29 cellular contexts compared by ENCODE assay signal in genomic region chr20:4524307-4524706, GRCh38.
"Had no signal": no experiment of that assay in that cellular context is flagged by ENCODE, and none has a peak within 500 bp of the region (broad histone marks: within the 10 kb centered on the region; RNA-seq: fewer than 3 reads in every experiment).

No MANE protein-coding gene starts in this region.

- ATAC-seq: activated T-cell treated with anti-CD3 and anti-CD28 coated beads, Interleukin-2, amount 50 U/mL, for 4 hours; activated T-helper 17 cell treated with anti-CD3 and anti-CD28 coated beads, Interleukin-2, amount 50 U/mL, for 72 hours; body of pancreas; effector memory CD8-positive, alpha-beta T cell; esophagus mucosa; WTC11 had no signal

- H3K9me3 Mint-ChIP-seq: activated CD4-positive, alpha-beta memory T cell treated with anti-CD3 and anti-CD28 coated beads, Interleukin-2, amount 10 ng/mL, durations not matched to agents 7 days and 5 days; activated CD4-positive, alpha-beta T cell treated with anti-CD3 and anti-CD28 coated beads, Interleukin-2, amount 10 ng/mL, durations not matched to agents 7 days and 5 days had no signal

- H3K4me3 ChIP-seq: body of pancreas had no signal

- H3K4me1 ChIP-seq: body of pancreas had no signal

- H3K27ac ChIP-seq: body of pancreas, VCaP had no signal

- DNase-seq: activated CD4-positive, alpha-beta memory T cell treated with anti-CD3 and anti-CD28 coated beads, Interleukin-2, amount 10 ng/mL, durations not matched to agents 7 days and 5 days; activated CD4-positive, alpha-beta T cell treated with anti-CD3 and anti-CD28 coated beads for 1 hour; activated CD4-positive, alpha-beta T cell treated with anti-CD3 and anti-CD28 coated beads for 4 hours; activated CD4-positive, alpha-beta T cell treated with anti-CD3 and anti-CD28 coated beads, Interleukin-2, amount 10 ng/mL, durations not matched to agents 7 days and 5 days; activated CD4-positive, alpha-beta T cell treated with anti-CD3 and anti-CD28 coated beads, Interleukin-2, amount 50 U/mL, for 4 hours; activated CD8-positive, alpha-beta memory T cell treated with anti-CD3 and anti-CD28 coated beads, Interleukin-2, amount 50 U/mL, for 48 hours; activated effector memory CD4-positive, alpha-beta T cell treated with Interleukin-2 at 50 U/mL for 16 hours; activated gamma-delta T cell treated with Interleukin-2 at 50 U/mL for 16 hours; activated naive CD4-positive, alpha-beta T cell treated with anti-CD3 and anti-CD28 coated beads, Interleukin-2, amount 50 U/mL, for 16 hours; activated naive CD4-positive, alpha-beta T cell treated with Interleukin-2 at 50 U/mL for 16 hours; activated T-cell treated with anti-CD3 and anti-CD28 coated beads for 4 hours; activated T-cell treated with anti-CD3 and anti-CD28 coated beads, Interleukin-2, amount 50 U/mL, for 4 hours; amniotic stem cell; anterior cingulate cortex; body of pancreas; caudate nucleus; cortex of kidney; dermis blood vessel endothelial cell; effector CD4-positive, alpha-beta T cell; effector memory CD8-positive, alpha-beta T cell; foreskin fibroblast; head of caudate nucleus; hippocampal formation; T-helper 2 cell had no signal

- H3K9me3 ChIP-seq: body of pancreas had no signal

- H3K36me3 Mint-ChIP-seq: WTC11 had no signal

- H3K4me3 Mint-ChIP-seq: activated CD4-positive, alpha-beta memory T cell treated with anti-CD3 and anti-CD28 coated beads, Interleukin-2, amount 10 ng/mL, durations not matched to agents 7 days and 5 days; activated CD4-positive, alpha-beta T cell treated with anti-CD3 and anti-CD28 coated beads, Interleukin-2, amount 10 ng/mL, durations not matched to agents 7 days and 5 days; activated naive CD8-positive, alpha-beta T cell; activated T-cell treated with anti-CD3 and anti-CD28 coated beads, Interleukin-2, amount 50 U/mL, for 4 hours; activated T-helper 17 cell treated with anti-CD3 and anti-CD28 coated beads, Interleukin-2, amount 50 U/mL, for 72 hours; effector memory CD8-positive, alpha-beta T cell; WTC11 had no signal

- H3K4me1 Mint-ChIP-seq: activated CD4-positive, alpha-beta memory T cell treated with anti-CD3 and anti-CD28 coated beads, Interleukin-2, amount 10 ng/mL, durations not matched to agents 7 days and 5 days; activated CD4-positive, alpha-beta T cell treated with anti-CD3 and anti-CD28 coated beads, Interleukin-2, amount 10 ng/mL, durations not matched to agents 7 days and 5 days; activated T-helper 17 cell treated with anti-CD3 and anti-CD28 coated beads, Interleukin-2, amount 50 U/mL, for 72 hours; WTC11 had no signal

- H3K27me3 ChIP-seq: body of pancreas had no signal

- H3K27ac Mint-ChIP-seq: activated CD4-positive, alpha-beta memory T cell treated with anti-CD3 and anti-CD28 coated beads, Interleukin-2, amount 10 ng/mL, durations not matched to agents 7 days and 5 days; activated CD4-positive, alpha-beta T cell treated with anti-CD3 and anti-CD28 coated beads, Interleukin-2, amount 10 ng/mL, durations not matched to agents 7 days and 5 days; activated naive CD8-positive, alpha-beta T cell; activated T-helper 17 cell treated with anti-CD3 and anti-CD28 coated beads, Interleukin-2, amount 50 U/mL, for 72 hours; effector memory CD8-positive, alpha-beta T cell; WTC11 had no signal
